Comparison of ENCODE assay signal across 30 cellular contexts in the genomic region with DNA sequence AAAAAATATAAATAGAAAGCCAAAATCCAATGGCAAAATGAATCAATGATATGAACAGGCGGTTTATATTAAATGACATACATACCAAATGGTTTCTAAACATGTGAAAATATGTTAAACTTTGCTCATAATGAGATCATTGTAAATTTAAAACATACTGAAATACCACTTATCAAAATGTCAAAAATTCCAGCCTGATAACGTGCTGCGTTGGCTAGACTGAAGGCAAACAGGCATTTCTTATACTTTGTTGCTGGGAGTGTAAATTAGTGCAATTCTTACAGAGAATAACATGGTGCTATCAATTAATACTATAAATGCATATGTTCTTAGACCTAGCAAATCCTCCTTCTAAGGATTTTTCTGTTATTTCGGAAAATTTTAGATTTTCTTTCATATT.
"Had no signal": no experiment of that assay in that cellular context is flagged by ENCODE, and none has a peak within 500 bp of the region (broad histone marks: within the 10 kb centered on the region; RNA-seq: fewer than 3 reads in every experiment).

No MANE protein-coding gene starts in this region.

- ATAC-seq: activated CD8-positive, alpha-beta memory T cell treated with anti-CD3 and anti-CD28 coated beads, Interleukin-2, amount 10 ng/mL, durations not matched to agents 7 days and 5 days; activated naive CD4-positive, alpha-beta T cell treated with anti-CD3 and anti-CD28 coated beads, Interleukin-2, amount 50 U/mL, for 72 hours; T-helper 17 cell had no signal

- H3K4me1 Mint-ChIP-seq: activated B cell treated with CpG ODN at 0.5 μM for 24 hours; activated CD4-positive, alpha-beta T cell treated with anti-CD3 and anti-CD28 coated beads, Interleukin-2, amount 10 ng/mL, durations not matched to agents 24 days and 14 days; activated CD8-positive, alpha-beta memory T cell treated with anti-CD3 and anti-CD28 coated beads, Interleukin-2, amount 10 ng/mL, durations not matched to agents 7 days and 5 days; T-helper 17 cell had no signal

- H3K4me3 Mint-ChIP-seq: activated B cell treated with CpG ODN at 0.5 μM for 24 hours; activated CD4-positive, alpha-beta T cell treated with anti-CD3 and anti-CD28 coated beads, Interleukin-2, amount 10 ng/mL, durations not matched to agents 24 days and 14 days; activated CD8-positive, alpha-beta memory T cell treated with anti-CD3 and anti-CD28 coated beads, Interleukin-2, amount 10 ng/mL, durations not matched to agents 7 days and 5 days; activated T-cell treated with anti-CD3 and anti-CD28 coated beads, Interleukin-2, amount 50 U/mL, for 24 hours; activated T-helper 1 cell treated with anti-CD3 and anti-CD28 coated beads, Interleukin-12 subunit alpha, Interleukin-12 subunit beta, Interleukin-2, Interleukin-4 antibody, amounts not matched to agents 30 ng/mL and 10 ng/mL and 1 ng/mL, durations not matched to agents 14 hours and 24 hours and 36 hours; T-helper 17 cell had no signal

- H3K27me3 ChIP-seq: Peyer's patch, SJCRH30 had no signal

- H3K9me3 ChIP-seq: Peyer's patch, SJCRH30 had no signal

- H3K27ac ChIP-seq: KMS-11, Peyer's patch, RWPE1, SJCRH30 had no signal

- H3K4me1 ChIP-seq: Peyer's patch, SJCRH30 had no signal

- H3K36me3 ChIP-seq: Peyer's patch, SJCRH30 had no signal

- H3K27me3 Mint-ChIP-seq: activated CD4-positive, alpha-beta T cell treated with anti-CD3 and anti-CD28 coated beads, Interleukin-2, amount 10 ng/mL, durations not matched to agents 24 days and 14 days; activated CD8-positive, alpha-beta memory T cell treated with anti-CD3 and anti-CD28 coated beads, Interleukin-2, amount 10 ng/mL, durations not matched to agents 7 days and 5 days; activated T-cell treated with anti-CD3 and anti-CD28 coated beads, Interleukin-2, amount 50 U/mL, for 24 hours; T-helper 17 cell had no signal

- H3K27ac Mint-ChIP-seq: activated B cell treated with CpG ODN at 0.5 μM for 24 hours; activated CD4-positive, alpha-beta T cell treated with anti-CD3 and anti-CD28 coated beads, Interleukin-2, amount 10 ng/mL, durations not matched to agents 24 days and 14 days; activated CD8-positive, alpha-beta memory T cell treated with anti-CD3 and anti-CD28 coated beads, Interleukin-2, amount 10 ng/mL, durations not matched to agents 7 days and 5 days; activated naive CD4-positive, alpha-beta T cell treated with anti-CD3 and anti-CD28 coated beads, Interleukin-2, amount 50 U/mL, for 72 hours; activated T-cell treated with anti-CD3 and anti-CD28 coated beads, Interleukin-2, amount 50 U/mL, for 24 hours; activated T-helper 1 cell treated with anti-CD3 and anti-CD28 coated beads, Interleukin-12 subunit alpha, Interleukin-12 subunit beta, Interleukin-2, Interleukin-4 antibody, amounts not matched to agents 30 ng/mL and 10 ng/mL and 1 ng/mL, durations not matched to agents 14 hours and 24 hours and 36 hours; T-helper 17 cell had no signal

- DNase-seq: activated B cell treated with CpG ODN at 0.5 μM for 24 hours; activated CD4-positive, alpha-beta T cell treated with anti-CD3 and anti-CD28 coated beads for 1 hour; activated CD4-positive, alpha-beta T cell treated with anti-CD3 and anti-CD28 coated beads, Interleukin-2, amount 10 ng/mL, durations not matched to agents 24 days and 14 days; activated CD4-positive, alpha-beta T cell treated with anti-CD3 and anti-CD28 coated beads, Interleukin-2, amount 50 U/mL, for 48 hours; activated CD8-positive, alpha-beta memory T cell treated with anti-CD3 and anti-CD28 coated beads, Interleukin-2, amount 10 ng/mL, durations not matched to agents 7 days and 5 days; activated effector memory CD4-positive, alpha-beta T cell treated with anti-CD3 and anti-CD28 coated beads, Interleukin-2, amount 50 U/mL, for 16 hours; activated naive CD4-positive, alpha-beta T cell treated with Interleukin-2 at 50 U/mL for 16 hours; activated T-cell treated with anti-CD3 and anti-CD28 coated beads, Interleukin-2, amount 50 U/mL, for 24 hours; anterior cingulate cortex; central memory CD4-positive, alpha-beta T cell; MV-4-11; NCI-H1092 treated with DMSO at 0.1 percent for 48 hours; NCI-H1417 treated with DMSO at 0.1 percent for 48 hours; NCI-H1694; NCI-H2029; NCI-H2107; NCI-H2171 treated with DMSO at 0.1 percent for 48 hours; NCI-H345; NCI-H510A; NK-92 treated with Interleukin-12 subunit alpha and Interleukin-12 subunit beta, amount 100 ng/mL, for 24 hours; OCI-M1; Peyer's patch; Right ventricle myocardium superior; SJCRH30; T-helper 17 cell; T-helper 9 cell had no signal

- H3K36me3 Mint-ChIP-seq: activated CD8-positive, alpha-beta memory T cell treated with anti-CD3 and anti-CD28 coated beads, Interleukin-2, amount 10 ng/mL, durations not matched to agents 7 days and 5 days; activated naive CD4-positive, alpha-beta T cell treated with anti-CD3 and anti-CD28 coated beads, Interleukin-2, amount 50 U/mL, for 72 hours had no signal

- H3K9ac ChIP-seq: KMS-11 had no signal

- H3K4me3 ChIP-seq: Peyer's patch, SJCRH30 had no signal

- H3K9me3 Mint-ChIP-seq: activated CD4-positive, alpha-beta T cell treated with anti-CD3 and anti-CD28 coated beads, Interleukin-2, amount 10 ng/mL, durations not matched to agents 24 days and 14 days; activated T-helper 1 cell treated with anti-CD3 and anti-CD28 coated beads, Interleukin-12 subunit alpha, Interleukin-12 subunit beta, Interleukin-2, Interleukin-4 antibody, amounts not matched to agents 30 ng/mL and 10 ng/mL and 1 ng/mL, durations not matched to agents 14 hours and 24 hours and 36 hours had no signal
